ENCODE assay signal across 8 cellular contexts in genomic region chr3:66407281-66408218, GRCh38.
DNase-seq lines count a peak whose midpoint lies in the region; ATAC-seq and TF ChIP-seq lines count a peak whose summit lies in the region.

No MANE protein-coding gene starts in this region.

- H3K27ac Mint-ChIP-seq in activated naive CD4-positive, alpha-beta T cell treated with anti-CD3 and anti-CD28 coated beads, Interleukin-2, amount 50 U/mL, for 72 hours = peak overlapping the region in 1 of 2 donors; percentile 62

- intact Hi-C loops in left cardiac atrium (cut with DNase I) = loop anchor here (2.0 to 10.0 kb wide), 4 partner anchors 90 to 410 kb away; partner anchors contain the start of gene LRIG1 (in 1 of the 2)

- peaks cover 3% of the 10 kb centered on the region in 2 donors for H3K36me3 Mint-ChIP-seq in activated naive CD4-positive, alpha-beta T cell treated with anti-CD3 and anti-CD28 coated beads, Interleukin-2, amount 50 U/mL, for 72 hours

- no peak overlapping the region for H3K4me3 ChIP-seq in retinal pigment epithelial cell (ENCODE audit: low read length)

- no peaks in the 10 kb centered on the region for H3K9me3 Mint-ChIP-seq in activated naive CD4-positive, alpha-beta T cell treated with anti-CD3 and anti-CD28 coated beads, Interleukin-2, amount 50 U/mL, for 72 hours

- in situ Hi-C loops in GM13976 (cut with MboI; ENCODE audit: low sequenced_read_pairs, unreplicated experiment) (loop anchor here (10.0 kb wide), 1 partner anchor 407 kb away; no protein-coding TSS in a partner anchor), SK-MEL-5 (cut with HindIII; ENCODE audit: low pct_unique_long_range_greater_than_20kb, low sequenced_read_pairs) (no loop called here)

- TF ChIP-seq CTCF in GM13976 (IDR thresholded peaks at IDR 0.05; ENCODE audit: borderline replicate concordance, control extremely low read depth, extremely low read depth, insufficient read depth, missing control alignments) (peak; percentile 84), retinal pigment epithelial cell (conservative IDR thresholded peaks at IDR 0.05; ENCODE audit: low read depth, low read length) (peak; percentile 91)

- peak; percentile 88 for ATAC-seq in HG02938 (IDR thresholded peaks at IDR 0.05; ENCODE audit: unreplicated experiment)
- peak; percentile 87 to 88 for ATAC-seq in activated naive CD4-positive, alpha-beta T cell treated with anti-CD3 and anti-CD28 coated beads, Interleukin-2, amount 50 U/mL, for 72 hours
- peak; percentile 63 to 64 for ATAC-seq in left cardiac atrium

- peak; percentile 51 for DNase-seq in A172 (ENCODE audit: low spot score)
- DNase-seq in GM13976 (ENCODE audit: low spot score) = peak; percentile 91
- DNase-seq in SK-MEL-5 (ENCODE audit: low read depth, low spot score) = peak; percentile 75
- DNase-seq in activated naive CD4-positive, alpha-beta T cell treated with anti-CD3 and anti-CD28 coated beads, Interleukin-2, amount 50 U/mL, for 72 hours (ENCODE audit: low spot score in 2 of 2) = peak; percentile 68 to 85
- peak; percentile 77 for DNase-seq in left cardiac atrium
- no peak for DNase-seq in retinal pigment epithelial cell (ENCODE audit: low read depth)
- no peak for DNase-seq in DMS79 treated with DMSO at 0.1 percent for 48 hours (lab: John Stamatoyannopoulos, UW)

Comparison
In these comparisons a context has a peak if more than half of its experiments do, and no peak if none do; other contexts are left out.
1. DNase-seq: peak in A172 (single experiment), GM13976 (single experiment), SK-MEL-5 (single experiment), activated naive CD4-positive, alpha-beta T cell treated with anti-CD3 and anti-CD28 coated beads, Interleukin-2, amount 50 U/mL, for 72 hours (2 of 2) and left cardiac atrium (single experiment); none in retinal pigment epithelial cell (single experiment) and DMS79 treated with DMSO at 0.1 percent for 48 hours (single experiment).
2. Peak in every context shown above with its lines, with median percentiles within 50 percentile points of each other: ATAC-seq.